9 cellular contexts compared by ENCODE assay signal in genomic region chr17:74368341-74369152, GRCh38. TPM values are rescaled to one million over a fixed set of nuclear protein-coding genes. Genes with fewer than 3 reads are reported as not detected.
DNase-seq lines count a peak whose midpoint lies in the region; ATAC-seq, FAIRE-seq and TF ChIP-seq lines count a peak whose summit lies in the region.
"Had no signal": no experiment of that assay in that cellular context is flagged by ENCODE, and none has a peak within 500 bp of the region (broad histone marks: within the 10 kb centered on the region; RNA-seq: fewer than 3 reads in every experiment).

No MANE protein-coding gene starts in this region.

- WGBS in hepatocyte (ENCODE audit: low lambda C conversion rate, missing lambda C conversion rate), result 51% methylated on average over 14 of the region's 14 CpGs
- 11 to 21% (median 20%) methylated on average over 13 to 14 of the region's 14 CpGs for WGBS in small intestine, 3 donors

- no peaks in the 10 kb centered on the region for H3K79me2 ChIP-seq in hepatocyte

- TF ChIP-seq POLR2A in GM18505 (IDR thresholded peaks at IDR 0.05; ENCODE audit: borderline replicate concordance, extremely low read depth, insufficient read depth, insufficient read length), result no peak

- H2AFZ ChIP-seq in hepatocyte, result no peak overlapping the region

- DNase-seq in ELF-1 (ENCODE audit: low read depth, low spot score) (peak; percentile 76), M059J (ENCODE audit: low read depth) (peak; percentile 57), T-helper 9 cell (peak; percentile 73), astrocyte of the cerebellum (ENCODE audit: low read depth) (peak; percentile 4), hepatocyte (ENCODE audit: low spot score) (peak; percentile 84), small intestine (peak; percentile 74)

- no peaks in the 10 kb centered on the region for H3K9me2 ChIP-seq in hepatocyte (replicated peaks; ENCODE audit: insufficient read depth)

- no peaks in the 10 kb centered on the region for H3K9me3 ChIP-seq in hepatocyte (ENCODE audit: low read depth)
- no peaks in the 10 kb centered on the region for H3K9me3 ChIP-seq in small intestine (ENCODE audit: control insufficient read depth, low read depth)

- no peak for FAIRE-seq in small intestine (lab: Jason Lieb, UNC)

- TF ChIP-seq CTCF in astrocyte of the cerebellum (IDR thresholded peaks at IDR 0.05; ENCODE audit: low read depth, low read length, missing control alignments) (peak; percentile 91), hepatocyte (IDR thresholded peaks at IDR 0.05; ENCODE audit: poor library complexity) (peak; percentile 96)

- no peak overlapping the region for H3K27ac ChIP-seq in hepatocyte
- H3K27ac ChIP-seq in small intestine (ENCODE audit: low read depth in 1 of 2, low read length in 1 of 2), result no peak overlapping the region
- H3K27ac ChIP-seq: epithelial cell of prostate had no signal

- H3K4me3 ChIP-seq in astrocyte of the cerebellum (ENCODE audit: low read depth, low read length) (no peak overlapping the region), hepatocyte (no peak overlapping the region), small intestine (ENCODE audit: low read depth in 1 of 2, low read length in 2 of 2) (no peak overlapping the region)

- peaks cover 4% of the 10 kb centered on the region for H3K4me1 ChIP-seq in hepatocyte (ENCODE audit: insufficient read depth)
- H3K4me1 ChIP-seq in small intestine (ENCODE audit: control insufficient read depth in 2 of 2, insufficient read depth in 1 of 2, low read depth in 1 of 2, low read length in 1 of 2), result no peaks in the 10 kb centered on the region

- H3K36me3 ChIP-seq in hepatocyte (replicated peaks; ENCODE audit: insufficient read depth, low read depth) (no peaks in the 10 kb centered on the region), small intestine (ENCODE audit: control insufficient read depth in 2 of 2, insufficient read depth in 2 of 2, low read length in 2 of 2) (no peaks in the 10 kb centered on the region)

- no peak overlapping the region for H3K4me2 ChIP-seq in hepatocyte

- in situ Hi-C loops in astrocyte of the cerebellum (cut with HindIII; ENCODE audit: low sequenced_read_pairs), result no loop called here

- H3K27me3 ChIP-seq in hepatocyte, result no peaks in the 10 kb centered on the region
- H3K27me3 ChIP-seq in small intestine (ENCODE audit: control insufficient read depth in 2 of 2, insufficient read depth in 2 of 2, low read length in 2 of 2), result no peaks in the 10 kb centered on the region

- ATAC-seq in GM21390 (IDR thresholded peaks at IDR 0.05; ENCODE audit: unreplicated experiment) (no peak), GM18505 (IDR thresholded peaks at IDR 0.05; ENCODE audit: unreplicated experiment) (no peak)

- no peaks in the 10 kb centered on the region for H4K20me1 ChIP-seq in hepatocyte (ENCODE audit: insufficient read depth, poor library complexity, severe bottlenecking)

RNA-seq across cellular contexts. Expression of gene GPR142, which starts 1.2 kb away (rescaled TPM):
- not detected in 2 replicates for total RNA-seq in M059J (2014; rRNA removed; shearing (Covaris generic))
- not detected in 2 replicates for total RNA-seq in hepatocyte
- polyA plus RNA-seq in hepatocyte, result not detected in 2 replicates
- polyA plus RNA-seq in small intestine, result under 1 TPM in 1 of 3 donors, not detected in 2; 0.19 TPM

RNA-seq across cellular contexts. Expression of gene BTBD17, which starts 6.9 kb away (rescaled TPM):
- not detected in 2 replicates for total RNA-seq in M059J (2014; rRNA removed; shearing (Covaris generic))
- 1.3 TPM in 1 of 2 replicates, not detected in the other for total RNA-seq in hepatocyte
- polyA plus RNA-seq in hepatocyte (0.39 TPM in 1 of 2 replicates, not detected in the other), small intestine (under 1 TPM in 1 of 3 donors, not detected in 2; 0.15 TPM)

RNA-seq across cellular contexts. Expression of gene KIF19, which starts 42.5 kb away (rescaled TPM):
- not detected in 2 replicates for total RNA-seq in M059J (2014; rRNA removed; shearing (Covaris generic))
- 0.20 and 0.80 TPM in 2 replicates for total RNA-seq in hepatocyte
- polyA plus RNA-seq in hepatocyte, result 0.18 and 0.46 TPM in 2 replicates
- 1 to 10 TPM in 2 of 3 donors, under 1 TPM in 1; 0.45 to 4.5 (median 1.4) TPM for polyA plus RNA-seq in small intestine

Comparison
In these comparisons a context has a peak if more than half of its experiments do, and no peak if none do; other contexts are left out.
1. DNase-seq: peak in every context shown above with its lines; median percentile 84 in hepatocyte; 76 in ELF-1; 74 in small intestine; 73 in T-helper 9 cell; 57 in M059J; 4 in astrocyte of the cerebellum.